16 cellular contexts compared by ENCODE assay signal in the genomic region with DNA sequence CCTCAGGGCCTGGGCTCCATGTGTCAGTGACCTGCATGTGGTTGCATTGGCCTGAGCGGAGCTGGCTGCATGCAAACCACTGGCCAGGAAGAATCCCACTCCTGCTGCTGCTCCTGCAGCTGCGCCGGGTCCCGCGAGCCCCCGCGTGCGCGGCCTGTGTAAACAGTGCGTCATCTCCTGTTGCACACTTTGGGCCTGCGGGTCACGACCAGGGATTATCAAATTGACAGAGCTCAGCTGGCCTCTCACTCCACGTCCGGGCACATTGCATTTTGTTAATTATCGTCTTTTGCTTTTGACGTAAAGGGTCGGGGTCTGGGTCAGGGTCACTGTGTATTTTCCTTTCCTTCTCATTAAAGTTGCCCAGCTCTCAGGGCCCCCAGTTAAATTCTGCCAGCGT.
A peak's percentile ranks its signal among the peaks of the same experiment; 100 is the strongest.
DNase-seq lines count a peak whose midpoint lies in the region; ATAC-seq and TF ChIP-seq lines count a peak whose summit lies in the region.
"Had no signal": no experiment of that assay in that cellular context is flagged by ENCODE, and none has a peak within 500 bp of the region (broad histone marks: within the 10 kb centered on the region; RNA-seq: fewer than 3 reads in every experiment).

No MANE protein-coding gene starts in this region.

- DNase-seq in WTC11 (ENCODE audit: low spot score), result no peak
- peak; percentile 88 for DNase-seq in Right ventricle myocardium superior
- no peak for DNase-seq in NCI-H69 (lab: John Stamatoyannopoulos, UW)
- DNase-seq in NCI-H2029 (lab: John Stamatoyannopoulos, UW), result no peak
- DNase-seq: activated CD4-positive, alpha-beta T cell treated with anti-CD3 and anti-CD28 coated beads, Interleukin-2, amount 10 ng/mL, durations not matched to agents 24 days and 14 days; DMS79 treated with DMSO at 0.1 percent for 48 hours; naive thymus-derived CD8-positive, alpha-beta T cell; NCI-H2081 had no signal

- H3K36me3 Mint-ChIP-seq in WTC11, result no peaks in the 10 kb centered on the region

- H3K36me3 ChIP-seq in mucosa of rectum (ENCODE audit: control insufficient read depth in 2 of 2, insufficient read depth in 2 of 2, low read length in 2 of 2) (no peaks in the 10 kb centered on the region), subcutaneous abdominal adipose tissue (ENCODE audit: control insufficient read depth in 5 of 5, insufficient read depth in 5 of 5, low read length in 5 of 5) (peaks cover 0 to 2% (median 0%) of the 10 kb centered on the region in 5 donors)

- H3K4me3 Mint-ChIP-seq in WTC11, result no peak overlapping the region
- H3K4me3 Mint-ChIP-seq: activated CD4-positive, alpha-beta T cell treated with anti-CD3 and anti-CD28 coated beads, Interleukin-2, amount 10 ng/mL, durations not matched to agents 24 days and 14 days; B cell; IgD-negative memory B cell; naive thymus-derived CD8-positive, alpha-beta T cell had no signal

- H3K4me1 ChIP-seq in mucosa of rectum (ENCODE audit: control insufficient read depth in 2 of 2, insufficient read depth in 2 of 2, low read length in 2 of 2) (peaks cover 5 to 17% of the 10 kb centered on the region in 2 donors), subcutaneous abdominal adipose tissue (ENCODE audit: control insufficient read depth in 5 of 5, insufficient read depth in 5 of 5, low read length in 5 of 5) (peaks cover under 1 to 73% (median 37%) of the 10 kb centered on the region in 5 donors)

- intact Hi-C loops in Right ventricle myocardium superior (cut with DNase I), result no loop called here

- H3K4me3 ChIP-seq in mucosa of rectum (ENCODE audit: low read length in 2 of 2) (no peak overlapping the region), subcutaneous abdominal adipose tissue (ENCODE audit: low read depth in 1 of 5, low read length in 5 of 5) (no peak overlapping the region)

- POLR2A ChIA-PET in WTC11 (lab: Charles Lee), result no interaction called here

- H3K9me3 ChIP-seq in mucosa of rectum (ENCODE audit: control insufficient read depth in 2 of 2, low read length in 2 of 2) (no peaks in the 10 kb centered on the region), subcutaneous abdominal adipose tissue (ENCODE audit: control insufficient read depth in 5 of 5, low read length in 5 of 5) (no peaks in the 10 kb centered on the region)

- H3K9me3 Mint-ChIP-seq in WTC11, result no peaks in the 10 kb centered on the region
- H3K9me3 Mint-ChIP-seq: activated CD4-positive, alpha-beta T cell treated with anti-CD3 and anti-CD28 coated beads, Interleukin-2, amount 10 ng/mL, durations not matched to agents 24 days and 14 days; IgD-negative memory B cell; naive thymus-derived CD8-positive, alpha-beta T cell had no signal

- H3K27ac Mint-ChIP-seq in WTC11, result no peak overlapping the region
- H3K27ac Mint-ChIP-seq: activated CD4-positive, alpha-beta T cell treated with anti-CD3 and anti-CD28 coated beads, Interleukin-2, amount 10 ng/mL, durations not matched to agents 24 days and 14 days; B cell; IgD-negative memory B cell had no signal

- TF ChIP-seq CTCF in WTC11 (IDR thresholded peaks at IDR 0.05), result no peak

- no peaks in the 10 kb centered on the region for H3K27me3 Mint-ChIP-seq in WTC11 (ENCODE audit: low read depth)
- H3K27me3 Mint-ChIP-seq: activated CD4-positive, alpha-beta T cell treated with anti-CD3 and anti-CD28 coated beads, Interleukin-2, amount 10 ng/mL, durations not matched to agents 24 days and 14 days; B cell; brain; IgD-negative memory B cell; naive thymus-derived CD8-positive, alpha-beta T cell had no signal

- peaks cover 5% of the 10 kb centered on the region for H3K4me1 Mint-ChIP-seq in WTC11
- H3K4me1 Mint-ChIP-seq: activated CD4-positive, alpha-beta T cell treated with anti-CD3 and anti-CD28 coated beads, Interleukin-2, amount 10 ng/mL, durations not matched to agents 24 days and 14 days had no signal

- H3K27me3 ChIP-seq in mucosa of rectum (ENCODE audit: control insufficient read depth in 2 of 2, insufficient read depth in 2 of 2, low read length in 2 of 2), result no peaks in the 10 kb centered on the region
- peaks cover 0 to 4% (median 0%) of the 10 kb centered on the region in 5 donors for H3K27me3 ChIP-seq in subcutaneous abdominal adipose tissue (ENCODE audit: control insufficient read depth in 5 of 5, insufficient read depth in 4 of 5, low read length in 5 of 5)

- CTCF ChIA-PET in WTC11 (lab: Charles Lee), result interaction anchor here (1.2 kb wide), 1 partner anchor 211 kb away, joined by 3 read pairs; no protein-coding TSS in a partner anchor

- H3K9ac ChIP-seq in mucosa of rectum (ENCODE audit: low read depth in 1 of 2, low read length in 2 of 2) (no peak overlapping the region), subcutaneous abdominal adipose tissue (ENCODE audit: low read length in 5 of 5) (no peak overlapping the region)

- ATAC-seq in WTC11 (no peak), Right ventricle myocardium superior (ENCODE audit: poor library complexity) (peak; percentile 67), GM18502 (IDR thresholded peaks at IDR 0.05; ENCODE audit: poor library complexity, unreplicated experiment) (no peak), GM21515 (IDR thresholded peaks at IDR 0.05; ENCODE audit: unreplicated experiment) (no peak)
- ATAC-seq: naive thymus-derived CD8-positive, alpha-beta T cell had no signal

- H3K27ac ChIP-seq in mucosa of rectum (ENCODE audit: low read depth in 2 of 2, low read length in 2 of 2), result peak overlapping the region; percentile 35 to 77
- peak overlapping the region; percentile 37 for H3K27ac ChIP-seq in subcutaneous abdominal adipose tissue (ENCODE audit: low read depth, low read length)
- H3K27ac ChIP-seq: epithelial cell of prostate had no signal

TF ChIP-seq in WTC11, 78 proteins besides CTCF, POLR2A, EP300 and RAD21:
- TF ChIP-seq ZBTB21 (CRISPR knock-in tag; IDR thresholded peaks at IDR 0.05; ENCODE audit: borderline replicate concordance) (no peak), GABPB1 (CRISPR knock-in tag; IDR thresholded peaks at IDR 0.05) (peak; percentile 67)
TF ChIP-seq in WTC11: peak in this region for 1.
